ENCODE assay signal across 24 cellular contexts in genomic region chr11:69200331-69201047, GRCh38. TPM values are rescaled to one million over a fixed set of nuclear protein-coding genes. Genes with fewer than 3 reads are reported as not detected.
DNase-seq lines count a peak whose midpoint lies in the region; ATAC-seq, FAIRE-seq and TF ChIP-seq lines count a peak whose summit lies in the region.
"Had no signal": no experiment of that assay in that cellular context is flagged by ENCODE, and none has a peak within 500 bp of the region (broad histone marks: within the 10 kb centered on the region; RNA-seq: fewer than 3 reads in every experiment).

No MANE protein-coding gene starts in this region.

- intact Hi-C loops in natural killer cell (cut with micrococcal nuclease) (no loop called here), endothelial cell of umbilical vein (cut with micrococcal nuclease) (no loop called here), upper lobe of right lung (cut with DNase I) (no loop called here)
- intact Hi-C loops in activated CD4-positive, alpha-beta T cell treated with anti-CD3 and anti-CD28 coated beads, Interleukin-2, amount 10 ng/mL, durations not matched to agents 24 days and 14 days (cut with micrococcal nuclease): no loop called here

- H3K4me1 ChIP-seq in endothelial cell of umbilical vein (ENCODE audit: control insufficient read depth, extremely low read depth, insufficient read depth, low read length) (no peaks in the 10 kb centered on the region), upper lobe of right lung (no peaks in the 10 kb centered on the region)
- H3K4me1 ChIP-seq: parathyroid adenoma, thyroid gland had no signal

- no peaks in the 10 kb centered on the region for H3K9me3 ChIP-seq in endothelial cell of umbilical vein (replicated peaks; ENCODE audit: control insufficient read depth, insufficient read depth, low read length)
- no peaks in the 10 kb centered on the region for H3K9me3 ChIP-seq in upper lobe of right lung
- H3K9me3 ChIP-seq: thyroid gland had no signal

- H3K79me2 ChIP-seq in endothelial cell of umbilical vein (ENCODE audit: control insufficient read depth, insufficient read depth, low read length): no peaks in the 10 kb centered on the region
- H3K79me2 ChIP-seq: parathyroid adenoma had no signal

- FAIRE-seq in endothelial cell of umbilical vein (lab: Jason Lieb, UNC): no peak

- dilution Hi-C loops in endothelial cell of umbilical vein (cut with MboI; ENCODE audit: extremely low pct_ligation_motif_present, low sequenced_read_pairs): no loop called here

- no TSS peak for BruUV-seq in endothelial cell of umbilical vein (replicated peaks; lab: Mats Ljungman, UMichigan)

- POLR2A ChIA-PET in endothelial cell of umbilical vein (lab: Charles Lee): no interaction called here

- H3K27ac ChIP-seq in endothelial cell of umbilical vein (ENCODE audit: insufficient read depth, low read depth, low read length) (no peak overlapping the region), upper lobe of right lung (no peak overlapping the region)
- H3K27ac ChIP-seq: parathyroid adenoma, thyroid gland had no signal

- H3K9me3 Mint-ChIP-seq in natural killer cell treated with Interleukin-12 subunit alpha and Interleukin-12 subunit beta and Interleukin-15 and Interleukin-18, amount 100 ng/mL, for 72 hours: no peaks in the 10 kb centered on the region
- no peaks in the 10 kb centered on the region for H3K9me3 Mint-ChIP-seq in natural killer cell
- H3K9me3 Mint-ChIP-seq in activated CD4-positive, alpha-beta T cell treated with anti-CD3 and anti-CD28 coated beads, Interleukin-2, amount 10 ng/mL, durations not matched to agents 24 days and 14 days: no peaks in the 10 kb centered on the region
- H3K9me3 Mint-ChIP-seq: activated naive CD8-positive, alpha-beta T cell treated with anti-CD3 and anti-CD28 coated beads for 36 hours had no signal

- no peaks in the 10 kb centered on the region for H3K9me1 ChIP-seq in endothelial cell of umbilical vein (replicated peaks; ENCODE audit: control insufficient read depth, extremely low read depth, insufficient read depth, low read length)

- no peak overlapping the region for H2AFZ ChIP-seq in endothelial cell of umbilical vein (ENCODE audit: low read depth, low read length)
- H2AFZ ChIP-seq: parathyroid adenoma had no signal

- H3K4me3 ChIP-seq in endothelial cell of umbilical vein (replicated peaks in 1 of 3; ENCODE audit: insufficient read depth in 1 of 3, low read depth in 1 of 3, low read length in 3 of 3) (no peak overlapping the region), upper lobe of right lung (no peak overlapping the region)
- H3K4me3 ChIP-seq: thyroid gland had no signal

- H3K36me3 Mint-ChIP-seq in natural killer cell treated with Interleukin-12 subunit alpha and Interleukin-12 subunit beta and Interleukin-15 and Interleukin-18, amount 100 ng/mL, for 72 hours: no peaks in the 10 kb centered on the region
- no peaks in the 10 kb centered on the region for H3K36me3 Mint-ChIP-seq in natural killer cell
- no peaks in the 10 kb centered on the region for H3K36me3 Mint-ChIP-seq in activated CD4-positive, alpha-beta T cell treated with anti-CD3 and anti-CD28 coated beads, Interleukin-2, amount 10 ng/mL, durations not matched to agents 24 days and 14 days (ENCODE audit: low read depth)
- H3K36me3 Mint-ChIP-seq: activated naive CD8-positive, alpha-beta T cell treated with anti-CD3 and anti-CD28 coated beads for 36 hours; CD14-positive monocyte had no signal

- peak; percentile 18 for DNase-seq in natural killer cell treated with Interleukin-12 subunit alpha and Interleukin-12 subunit beta and Interleukin-15 and Interleukin-18, amount 100 ng/mL, for 72 hours (ENCODE audit: low spot score)
- DNase-seq in natural killer cell (no peak), endothelial cell of umbilical vein (ENCODE audit: low read depth, low spot score) (peak; percentile 52), lung microvascular endothelial cell (ENCODE audit: low read depth in 2 of 2) (peak; percentile 11 to 28), upper lobe of right lung (peak; percentile 60), cerebellar cortex (ENCODE audit: low spot score) (no peak)
- DNase-seq in activated CD4-positive, alpha-beta T cell treated with anti-CD3 and anti-CD28 coated beads, Interleukin-2, amount 10 ng/mL, durations not matched to agents 24 days and 14 days: no peak
- DNase-seq: activated CD8-positive, alpha-beta memory T cell treated with anti-CD3 and anti-CD28 coated beads for 24 hours; activated naive CD8-positive, alpha-beta T cell treated with anti-CD3 and anti-CD28 coated beads for 36 hours; DMS 273 treated with DMSO at 0.1 percent for 48 hours; GF-D8; mammary epithelial cell; NCI-H1105; NCI-H2107; NCI-H524; RPMI8226; stimulated activated CD4-positive, alpha-beta T cell treated with anti-CD3 and anti-CD28 coated beads, Interleukin-2, amount 100 ng/mL, for 24 hours; stimulated activated naive CD4-positive, alpha-beta T cell; thyroid gland had no signal

- H3K4me1 Mint-ChIP-seq in natural killer cell treated with Interleukin-12 subunit alpha and Interleukin-12 subunit beta and Interleukin-15 and Interleukin-18, amount 100 ng/mL, for 72 hours (ENCODE audit: low read depth in 2 of 2): no peaks in the 10 kb centered on the region
- H3K4me1 Mint-ChIP-seq in natural killer cell: no peaks in the 10 kb centered on the region
- peaks cover 3% of the 10 kb centered on the region for H3K4me1 Mint-ChIP-seq in activated CD4-positive, alpha-beta T cell treated with anti-CD3 and anti-CD28 coated beads, Interleukin-2, amount 10 ng/mL, durations not matched to agents 24 days and 14 days
- H3K4me1 Mint-ChIP-seq: CD14-positive monocyte had no signal

- TF ChIP-seq CTCF in natural killer cell (IDR thresholded peaks at IDR 0.05): no peak
- no peak for TF ChIP-seq CTCF in endothelial cell of umbilical vein (IDR thresholded peaks at IDR 0.05; ENCODE audit: extremely low read depth in 1 of 2, insufficient read depth in 1 of 2, low read depth in 1 of 2, low read length in 2 of 2)
- TF ChIP-seq CTCF in upper lobe of right lung (IDR thresholded peaks at IDR 0.05): no peak

- no peak overlapping the region for H3K4me3 Mint-ChIP-seq in natural killer cell treated with Interleukin-12 subunit alpha and Interleukin-12 subunit beta and Interleukin-15 and Interleukin-18, amount 100 ng/mL, for 72 hours
- H3K4me3 Mint-ChIP-seq in natural killer cell: no peak overlapping the region
- no peak overlapping the region for H3K4me3 Mint-ChIP-seq in activated CD4-positive, alpha-beta T cell treated with anti-CD3 and anti-CD28 coated beads, Interleukin-2, amount 10 ng/mL, durations not matched to agents 24 days and 14 days
- H3K4me3 Mint-ChIP-seq: activated naive CD8-positive, alpha-beta T cell treated with anti-CD3 and anti-CD28 coated beads for 36 hours; CD14-positive monocyte had no signal

- CTCF ChIA-PET in endothelial cell of umbilical vein (lab: Charles Lee): interaction anchor here (0.7 to 0.8 kb wide), 2 partner anchors 68 to 69 kb away, joined by 3 read pairs; no protein-coding TSS in a partner anchor

- ATAC-seq in natural killer cell treated with Interleukin-12 subunit alpha and Interleukin-12 subunit beta and Interleukin-15 and Interleukin-18, amount 100 ng/mL, for 72 hours: no peak
- ATAC-seq in natural killer cell: no peak
- ATAC-seq in upper lobe of right lung: no peak
- ATAC-seq in GM21526 (IDR thresholded peaks at IDR 0.05; ENCODE audit: low FRiP score, unreplicated experiment): no peak

- no peak overlapping the region for H3K4me2 ChIP-seq in endothelial cell of umbilical vein (ENCODE audit: insufficient read depth, low read length)

- H4K20me1 ChIP-seq in endothelial cell of umbilical vein (replicated peaks; ENCODE audit: control insufficient read depth, extremely low read depth, insufficient read depth, low read length): no peaks in the 10 kb centered on the region

- H3K27me3 Mint-ChIP-seq in natural killer cell treated with Interleukin-12 subunit alpha and Interleukin-12 subunit beta and Interleukin-15 and Interleukin-18, amount 100 ng/mL, for 72 hours: peaks cover 5 to 11% of the 10 kb centered on the region in 2 donors
- peaks cover 0 to 12% of the 10 kb centered on the region in 2 donors for H3K27me3 Mint-ChIP-seq in natural killer cell (ENCODE audit: low read depth in 2 of 2)
- no peaks in the 10 kb centered on the region for H3K27me3 Mint-ChIP-seq in activated CD4-positive, alpha-beta T cell treated with anti-CD3 and anti-CD28 coated beads, Interleukin-2, amount 10 ng/mL, durations not matched to agents 24 days and 14 days

- no peaks in the 10 kb centered on the region for H3K36me3 ChIP-seq in endothelial cell of umbilical vein (ENCODE audit: control insufficient read depth in 2 of 2, extremely low read depth in 1 of 2, insufficient read depth in 2 of 2, low read length in 2 of 2)
- H3K36me3 ChIP-seq in upper lobe of right lung: no peaks in the 10 kb centered on the region
- H3K36me3 ChIP-seq: thyroid gland had no signal

- no peak overlapping the region for H3K27ac Mint-ChIP-seq in natural killer cell treated with Interleukin-12 subunit alpha and Interleukin-12 subunit beta and Interleukin-15 and Interleukin-18, amount 100 ng/mL, for 72 hours
- H3K27ac Mint-ChIP-seq in natural killer cell: no peak overlapping the region
- no peak overlapping the region for H3K27ac Mint-ChIP-seq in activated CD4-positive, alpha-beta T cell treated with anti-CD3 and anti-CD28 coated beads, Interleukin-2, amount 10 ng/mL, durations not matched to agents 24 days and 14 days
- H3K27ac Mint-ChIP-seq: activated naive CD8-positive, alpha-beta T cell treated with anti-CD3 and anti-CD28 coated beads for 36 hours; CD14-positive monocyte had no signal

- no peak for TF ChIP-seq POLR2A in endothelial cell of umbilical vein (IDR thresholded peaks at IDR 0.05; ENCODE audit: low read depth, low read length)

- H3K27me3 ChIP-seq in endothelial cell of umbilical vein (ENCODE audit: control insufficient read depth in 2 of 2, insufficient read depth in 2 of 2, low read length in 2 of 2) (peaks cover 14% of the 10 kb centered on the region in 2 experiments), upper lobe of right lung (no peaks in the 10 kb centered on the region)
- H3K27me3 ChIP-seq: thyroid gland had no signal

- H3K9ac ChIP-seq in endothelial cell of umbilical vein (replicated peaks; ENCODE audit: extremely low read depth, insufficient read depth, low read length): no peak overlapping the region
- H3K9ac ChIP-seq: parathyroid adenoma had no signal

RNA-seq across cellular contexts. Expression of gene SMIM38, which starts 44.8 kb away (rescaled TPM):
- total RNA-seq in natural killer cell treated with Interleukin-12 subunit alpha and Interleukin-12 subunit beta and Interleukin-15 and Interleukin-18, amount 100 ng/mL, for 72 hours: under 1 TPM in 1 of 2 donors, not detected in 1; 0.89 TPM
- total RNA-seq in natural killer cell: under 1 TPM; 0.23 to 0.42 (median 0.40) TPM
- total RNA-seq in endothelial cell of umbilical vein: not detected in 2 replicates
- polyA plus RNA-seq in endothelial cell of umbilical vein: 0.03 TPM in 2 replicates
- 0.03 TPM in 1 of 2 replicates, not detected in the other for polyA plus RNA-seq in endothelial cell of umbilical vein (2011; cell fraction: cytosol; rRNA removed)
- 0.20 and 0.36 TPM in 2 replicates for polyA plus RNA-seq in endothelial cell of umbilical vein (2011; cell fraction: nucleus; rRNA removed)
- not detected in 2 replicates for polyA plus RNA-seq in endothelial cell of umbilical vein (2012)
- not detected in 2 replicates for polyA minus RNA-seq in endothelial cell of umbilical vein
- polyA minus RNA-seq in endothelial cell of umbilical vein (2011; cell fraction: cytosol; rRNA and poly(A)+ RNA removed): not detected
- 0.14 TPM in 2 replicates for polyA minus RNA-seq in endothelial cell of umbilical vein (2011; cell fraction: nucleus; rRNA and poly(A)+ RNA removed)
- total RNA-seq in lung microvascular endothelial cell: under 0.01 TPM in 2 replicates
- total RNA-seq in upper lobe of right lung: not detected
- 0.21 and 0.43 TPM in 2 replicates for total RNA-seq in activated CD4-positive, alpha-beta T cell treated with anti-CD3 and anti-CD28 coated beads, Interleukin-2, amount 10 ng/mL, durations not matched to agents 24 days and 14 days
- total RNA-seq: HT1080, LHCN-M2 had no signal
- polyA plus RNA-seq: CD14-positive monocyte, mammary epithelial cell had no signal

Comparison
In these comparisons a context has a peak if more than half of its experiments do, and no peak if none do; other contexts are left out.
1. DNase-seq: peak in natural killer cell treated with Interleukin-12 subunit alpha and Interleukin-12 subunit beta and Interleukin-15 and Interleukin-18, amount 100 ng/mL, for 72 hours (single experiment), endothelial cell of umbilical vein (single experiment), lung microvascular endothelial cell (2 of 2) and upper lobe of right lung (single experiment); none in natural killer cell (single experiment), activated CD4-positive, alpha-beta T cell treated with anti-CD3 and anti-CD28 coated beads, Interleukin-2, amount 10 ng/mL, durations not matched to agents 24 days and 14 days (single experiment) and cerebellar cortex (single experiment).